ENCODE assay signal across 17 cellular contexts in genomic region chr5:76007904-76008303, GRCh38.
DNase-seq lines count a peak whose midpoint lies in the region; TF ChIP-seq lines count a peak whose summit lies in the region.
"Had no signal": no experiment of that assay in that cellular context is flagged by ENCODE, and none has a peak within 500 bp of the region (broad histone marks: within the 10 kb centered on the region; RNA-seq: fewer than 3 reads in every experiment).

No MANE protein-coding gene starts in this region.

- no peaks in the 10 kb centered on the region for H3K9me3 ChIP-seq in hepatocyte (ENCODE audit: low read depth)
- H3K9me3 ChIP-seq: A549, BLaER1 had no signal

- H3K9me2 ChIP-seq in hepatocyte (replicated peaks; ENCODE audit: insufficient read depth): no peaks in the 10 kb centered on the region

- CTCF ChIA-PET in activated CD4-positive, alpha-beta T cell treated with anti-CD3 and anti-CD28 coated beads, Interleukin-2, amount 10 ng/mL, durations not matched to agents 7 days and 5 days (lab: Charles Lee): no interaction called here

- no peaks in the 10 kb centered on the region for H3K4me1 Mint-ChIP-seq in activated CD4-positive, alpha-beta T cell treated with anti-CD3 and anti-CD28 coated beads, Interleukin-2, amount 10 ng/mL, durations not matched to agents 7 days and 5 days
- H3K4me1 Mint-ChIP-seq: CD14-positive monocyte; CD4-positive, alpha-beta memory T cell had no signal

- POLR2A ChIA-PET in activated CD4-positive, alpha-beta T cell treated with anti-CD3 and anti-CD28 coated beads, Interleukin-2, amount 10 ng/mL, durations not matched to agents 7 days and 5 days (lab: Charles Lee): no interaction called here

- no peaks in the 10 kb centered on the region for H3K36me3 Mint-ChIP-seq in activated CD4-positive, alpha-beta T cell treated with anti-CD3 and anti-CD28 coated beads, Interleukin-2, amount 10 ng/mL, durations not matched to agents 7 days and 5 days (ENCODE audit: low read depth)
- H3K36me3 Mint-ChIP-seq: CD14-positive monocyte; CD4-positive, alpha-beta memory T cell had no signal

- in situ Hi-C loops in GM13977 (cut with MboI; ENCODE audit: low pct_unique_long_range_greater_than_20kb, low sequenced_read_pairs, unreplicated experiment): no loop called here

- no peaks in the 10 kb centered on the region for H3K79me2 ChIP-seq in hepatocyte

- H3K4me1 ChIP-seq in hepatocyte (ENCODE audit: insufficient read depth): no peaks in the 10 kb centered on the region
- H3K4me1 ChIP-seq: A549, BLaER1 had no signal

- H3K9me3 Mint-ChIP-seq in activated CD4-positive, alpha-beta T cell treated with anti-CD3 and anti-CD28 coated beads, Interleukin-2, amount 10 ng/mL, durations not matched to agents 7 days and 5 days: no peaks in the 10 kb centered on the region

- H3K4me3 ChIP-seq in hepatocyte: no peak overlapping the region
- H3K4me3 ChIP-seq: A549, BLaER1 had no signal

- H3K27me3 Mint-ChIP-seq in activated CD4-positive, alpha-beta T cell treated with anti-CD3 and anti-CD28 coated beads, Interleukin-2, amount 10 ng/mL, durations not matched to agents 7 days and 5 days: peaks cover 24% of the 10 kb centered on the region

- TF ChIP-seq CTCF in GM13977 (IDR thresholded peaks at IDR 0.05; ENCODE audit: extremely low read depth, insufficient read depth, missing control alignments) (no peak), hepatocyte (IDR thresholded peaks at IDR 0.05; ENCODE audit: poor library complexity) (no peak)

- H3K27ac ChIP-seq in hepatocyte: no peak overlapping the region
- H3K27ac ChIP-seq: 22Rv1, A549, BLaER1 had no signal

- H4K20me1 ChIP-seq in hepatocyte (ENCODE audit: insufficient read depth, poor library complexity, severe bottlenecking): no peaks in the 10 kb centered on the region
- H4K20me1 ChIP-seq: BLaER1 had no signal

- no peak overlapping the region for H3K27ac Mint-ChIP-seq in activated CD4-positive, alpha-beta T cell treated with anti-CD3 and anti-CD28 coated beads, Interleukin-2, amount 10 ng/mL, durations not matched to agents 7 days and 5 days
- H3K27ac Mint-ChIP-seq: CD14-positive monocyte; CD4-positive, alpha-beta memory T cell had no signal

- 66% methylated on average over 2 of the region's 2 CpGs for WGBS in hepatocyte (ENCODE audit: low lambda C conversion rate, missing lambda C conversion rate)

- no peaks in the 10 kb centered on the region for H3K36me3 ChIP-seq in hepatocyte (replicated peaks; ENCODE audit: insufficient read depth, low read depth)
- H3K36me3 ChIP-seq: BLaER1 had no signal

- H2AFZ ChIP-seq in hepatocyte: no peak overlapping the region

- DNase-seq in DMS53 (lab: John Stamatoyannopoulos, UW): peak; percentile 9
- no peak for DNase-seq in DMS53 treated with DMSO at 0.1 percent for 48 hours (lab: John Stamatoyannopoulos, UW; ENCODE audit: unreplicated experiment)
- peak; percentile 24 for DNase-seq in GM13977 (ENCODE audit: low spot score)
- no peak for DNase-seq in hepatocyte (ENCODE audit: low spot score)
- no peak for DNase-seq in activated CD4-positive, alpha-beta T cell treated with anti-CD3 and anti-CD28 coated beads for 48 hours
- DNase-seq in activated CD4-positive, alpha-beta T cell treated with anti-CD3 and anti-CD28 coated beads, Interleukin-2, amount 10 ng/mL, durations not matched to agents 7 days and 5 days: no peak
- DNase-seq in activated gamma-delta T cell treated with Interleukin-2 at 50 U/mL for 16 hours: no peak
- DNase-seq: CD4-positive, alpha-beta memory T cell; DMS153; DND-41; EL; H9; KG1 had no signal

- H3K4me3 Mint-ChIP-seq in activated CD4-positive, alpha-beta T cell treated with anti-CD3 and anti-CD28 coated beads, Interleukin-2, amount 10 ng/mL, durations not matched to agents 7 days and 5 days: no peak overlapping the region
- H3K4me3 Mint-ChIP-seq: CD14-positive monocyte; CD4-positive, alpha-beta memory T cell; H9 had no signal

- peak overlapping the region; percentile 44 for H3K4me2 ChIP-seq in hepatocyte
- H3K4me2 ChIP-seq: A549, BLaER1 had no signal

- no peaks in the 10 kb centered on the region for H3K27me3 ChIP-seq in hepatocyte
- H3K27me3 ChIP-seq: BLaER1 had no signal

Comparison
In these comparisons a context has a peak if more than half of its experiments do, and no peak if none do; other contexts are left out.
1. DNase-seq: peak in DMS53 (single experiment) and GM13977 (single experiment); none in DMS53 treated with DMSO at 0.1 percent for 48 hours (single experiment), hepatocyte (single experiment), activated CD4-positive, alpha-beta T cell treated with anti-CD3 and anti-CD28 coated beads for 48 hours (single experiment), activated CD4-positive, alpha-beta T cell treated with anti-CD3 and anti-CD28 coated beads, Interleukin-2, amount 10 ng/mL, durations not matched to agents 7 days and 5 days (single experiment) and activated gamma-delta T cell treated with Interleukin-2 at 50 U/mL for 16 hours (single experiment).